ENCODE assay signal across 9 cellular contexts in the genomic region with DNA sequence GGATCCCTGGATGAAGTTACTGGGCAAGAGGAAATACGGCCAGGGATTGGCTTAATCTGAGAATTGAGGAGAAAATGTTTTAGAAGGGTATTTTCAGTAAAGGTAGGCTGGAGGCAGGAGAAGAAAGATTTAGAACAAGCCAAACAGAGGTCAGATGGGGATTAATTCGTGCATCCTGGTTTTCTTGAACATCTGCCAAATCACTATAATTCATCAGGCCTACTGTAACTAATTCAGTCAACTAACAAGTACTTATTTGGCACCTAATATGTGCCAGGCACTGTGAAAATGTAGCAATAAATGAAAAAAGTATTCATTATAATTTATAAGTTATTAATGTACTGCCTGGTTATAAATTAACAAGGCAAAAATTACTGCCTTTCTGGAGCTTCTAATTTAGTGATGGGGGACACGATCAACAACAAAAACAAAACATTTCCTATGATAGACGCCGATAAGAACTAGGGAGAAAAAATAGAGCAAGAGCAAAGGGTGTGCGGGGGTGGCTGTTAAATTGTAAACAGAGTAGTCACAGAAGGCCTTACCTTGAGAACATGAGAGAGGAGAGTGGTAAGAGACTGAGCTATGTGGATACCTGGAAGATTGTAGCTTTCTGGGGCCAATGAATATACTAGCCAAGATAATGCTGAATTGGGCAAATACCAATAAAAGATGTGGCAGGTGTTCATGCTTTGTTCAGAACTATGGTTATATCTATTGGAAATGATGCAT. TPM values are rescaled to one million over a fixed set of nuclear protein-coding genes. Genes with fewer than 3 reads are reported as not detected.
DNase-seq lines count a peak whose midpoint lies in the region; ATAC-seq, FAIRE-seq and TF ChIP-seq lines count a peak whose summit lies in the region.
"Had no signal": no experiment of that assay in that cellular context is flagged by ENCODE, and none has a peak within 500 bp of the region (broad histone marks: within the 10 kb centered on the region; RNA-seq: fewer than 3 reads in every experiment).

No MANE protein-coding gene starts in this region.

- no peak for FAIRE-seq in K562 (lab: Jason Lieb, UNC)

- H3K9me3 ChIP-seq in CD8-positive, alpha-beta T cell (ENCODE audit: low read length): no peaks in the 10 kb centered on the region
- H3K9me3 ChIP-seq in HEK293 (ENCODE audit: control insufficient read depth, insufficient read depth, low read depth, low read length): no peaks in the 10 kb centered on the region
- H3K9me3 ChIP-seq in K562 (replicated peaks; ENCODE audit: control insufficient read depth, insufficient read depth, low read depth, low read length): no peaks in the 10 kb centered on the region
- H3K9me3 ChIP-seq in mucosa of rectum (ENCODE audit: control insufficient read depth in 2 of 2, low read length in 2 of 2): no peaks in the 10 kb centered on the region
- H3K9me3 ChIP-seq: tibial nerve had no signal

- H3K27me3 Mint-ChIP-seq in CD8-positive, alpha-beta T cell (ENCODE audit: low read depth): no peaks in the 10 kb centered on the region

- no peaks in the 10 kb centered on the region for H4K20me1 ChIP-seq in K562 (replicated peaks; ENCODE audit: control insufficient read depth, insufficient read depth, low read length)

- no peaks in the 10 kb centered on the region for H3K36me3 ChIP-seq in CD8-positive, alpha-beta T cell (ENCODE audit: insufficient read depth, low read length)
- H3K36me3 ChIP-seq in HEK293 (ENCODE audit: control insufficient read depth in 2 of 2, insufficient read depth in 1 of 2, low read length in 2 of 2): no peaks in the 10 kb centered on the region; a peak in 1 of 3 replicates
- H3K36me3 ChIP-seq in K562 (ENCODE audit: control insufficient read depth, insufficient read depth, low read length): no peaks in the 10 kb centered on the region
- no peaks in the 10 kb centered on the region for H3K36me3 ChIP-seq in mucosa of rectum (ENCODE audit: control insufficient read depth in 2 of 2, insufficient read depth in 2 of 2, low read length in 2 of 2)

- no peak for TF ChIP-seq POLR2A in K562 (conservative IDR thresholded peaks at IDR 0.05)

- in situ Hi-C loops in K562 (cut with MboI): no loop called here

- no peak overlapping the region for H2AFZ ChIP-seq in K562 (ENCODE audit: low read depth, low read length)

- CTCF ChIA-PET in CD8-positive, alpha-beta T cell (lab: Charles Lee): interaction anchor here (0.6 to 1.6 kb wide), 4 partner anchors 9 to 46 kb away, joined by 3 to 4 read pairs (median 4); no protein-coding TSS in a partner anchor
- CTCF ChIA-PET in HEK293 (lab: Yijun Ruan, JAX) (interaction anchor here (0.6 kb wide), 1 partner anchor 461 kb away, joined by 3 read pairs; no protein-coding TSS in a partner anchor), K562 (lab: Yijun Ruan, JAX; ENCODE audit: low intra/inter-chr PET ratio) (no interaction called here)

- H3K27me3 ChIP-seq in CD8-positive, alpha-beta T cell (ENCODE audit: insufficient read depth, low read length): no peaks in the 10 kb centered on the region
- H3K27me3 ChIP-seq in K562 (ENCODE audit: control insufficient read depth in 2 of 2, insufficient read depth in 2 of 2, low read length in 2 of 2) (no peaks in the 10 kb centered on the region), mucosa of rectum (ENCODE audit: control insufficient read depth in 2 of 2, insufficient read depth in 2 of 2, low read length in 2 of 2) (no peaks in the 10 kb centered on the region)
- H3K27me3 ChIP-seq: tibial nerve had no signal

- H3K9me3 Mint-ChIP-seq in CD8-positive, alpha-beta T cell: no peaks in the 10 kb centered on the region

- no peak for TF ChIP-seq RAD21 in K562 (CRISPR knock-in tag; conservative IDR thresholded peaks at IDR 0.05 in 1 of 2, IDR thresholded peaks at IDR 0.05 in 1 of 2)

- ATAC-seq in CD8-positive, alpha-beta T cell: no peak
- ATAC-seq in K562: no peak

- peaks cover 3% of the 10 kb centered on the region for H3K9me1 ChIP-seq in K562 (ENCODE audit: control insufficient read depth, insufficient read depth, low read length)

- H3K27ac Mint-ChIP-seq in CD8-positive, alpha-beta T cell: peak overlapping the region; percentile 90

- no peak overlapping the region for H3K4me3 ChIP-seq in CD8-positive, alpha-beta T cell (ENCODE audit: low read depth, low read length)
- no peak overlapping the region for H3K4me3 ChIP-seq in HEK293 (ENCODE audit: low read depth, low read length)
- no peak overlapping the region for H3K4me3 ChIP-seq in K562
- H3K4me3 ChIP-seq in mucosa of rectum (ENCODE audit: low read length in 2 of 2): no peak overlapping the region
- H3K4me3 ChIP-seq: tibial nerve had no signal

- POLR2A ChIA-PET in CD8-positive, alpha-beta T cell (lab: Charles Lee): no interaction called here
- POLR2A ChIA-PET in HEK293 (lab: Yijun Ruan, JAX) (no interaction called here), K562 (lab: Yijun Ruan, JAX) (interaction anchor here (1.3 kb wide), 1 partner anchor 12 kb away, joined by 3 read pairs; no protein-coding TSS in a partner anchor)

- no peaks in the 10 kb centered on the region for H3K79me2 ChIP-seq in K562 (ENCODE audit: control insufficient read depth, insufficient read depth, low read length)

- H3K4me3 Mint-ChIP-seq in CD8-positive, alpha-beta T cell: peak overlapping the region; percentile 12

- H3K4me2 ChIP-seq in K562 (ENCODE audit: insufficient read depth, low read length): no peak overlapping the region

- BruUV-seq in K562 (replicated peaks; lab: Mats Ljungman, UMichigan): no TSS peak

- 66% methylated on average over 6 of the region's 6 CpGs for WGBS in K562 (ENCODE audit: insufficient coverage, low coverage, missing lambda C conversion rate)

- no peak for TF ChIP-seq CTCF in CD8-positive, alpha-beta T cell (IDR thresholded peaks at IDR 0.05)
- TF ChIP-seq CTCF in HEK293 (tag by site-specific recombination; IDR thresholded peaks at IDR 0.05) (no peak), K562 (IDR thresholded peaks at IDR 0.05 in 2 of 3, conservative IDR thresholded peaks at IDR 0.05 in 1 of 3; ENCODE audit: insufficient read depth in 2 of 3, low read depth in 1 of 3, low read length in 3 of 3) (no peak)

- peaks cover 18% of the 10 kb centered on the region for H3K4me1 ChIP-seq in CD8-positive, alpha-beta T cell (ENCODE audit: insufficient read depth, low read length)
- peaks cover 14% of the 10 kb centered on the region for H3K4me1 ChIP-seq in HEK293 (ENCODE audit: control insufficient read depth, insufficient read depth, low read length)
- peaks cover 2 to 5% of the 10 kb centered on the region in 2 experiments; a peak in 3 of 5 replicates for H3K4me1 ChIP-seq in K562 (replicated peaks in 1 of 2; ENCODE audit: control insufficient read depth in 2 of 2, insufficient read depth in 2 of 2, low read length in 2 of 2)
- H3K4me1 ChIP-seq in mucosa of rectum (ENCODE audit: control insufficient read depth in 2 of 2, insufficient read depth in 2 of 2, low read length in 2 of 2): peaks cover 25 to 47% of the 10 kb centered on the region in 2 donors

- H3K36me3 Mint-ChIP-seq in CD8-positive, alpha-beta T cell: peaks cover 3% of the 10 kb centered on the region

- intact Hi-C loops in CD8-positive, alpha-beta T cell (cut with DNase I, micrococcal nuclease): loop anchor here in 1 of 2 experiments (2.0 to 5.0 kb wide), 2 partner anchors 14 to 34 kb away; a partner anchor contains a TSS
- intact Hi-C loops in K562 (cut with micrococcal nuclease): no loop called here

- no peak for DNase-seq in CD8-positive, alpha-beta T cell
- DNase-seq in K562 (ENCODE audit: extremely low read depth in 1 of 4, low spot score in 3 of 4) (no peak), DMS79 (lab: John Stamatoyannopoulos, UW) (no peak), activated gamma-delta T cell treated with Interleukin-2 at 50 U/mL for 16 hours (no peak), putamen (ENCODE audit: low spot score) (no peak), NCI-H2107 treated with DMSO at 0.1 percent for 48 hours (lab: John Stamatoyannopoulos, UW; ENCODE audit: unreplicated experiment) (no peak)

- peaks cover 49% of the 10 kb centered on the region for H3K4me1 Mint-ChIP-seq in CD8-positive, alpha-beta T cell (ENCODE audit: low read depth)

- H3K9ac ChIP-seq in K562 (ENCODE audit: insufficient read depth in 1 of 2, low read depth in 2 of 2, low read length in 2 of 2) (no peak overlapping the region; a peak in 1 of 4 replicates), mucosa of rectum (ENCODE audit: low read depth in 1 of 2, low read length in 2 of 2) (no peak overlapping the region)

- no peak for TF ChIP-seq EP300 in K562 (IDR thresholded peaks at IDR 0.05; ENCODE audit: low read length)

- H3K27ac ChIP-seq in CD8-positive, alpha-beta T cell (ENCODE audit: low read depth, low read length): no peak overlapping the region
- H3K27ac ChIP-seq in HEK293 (ENCODE audit: extremely low read depth, low read depth, low read length) (no peak overlapping the region), K562 (ENCODE audit: extremely low read depth, low read depth, low read length) (no peak overlapping the region), mucosa of rectum (ENCODE audit: low read depth in 2 of 2, low read length in 2 of 2) (peak overlapping the region; percentile 46 to 62)
- H3K27ac ChIP-seq: tibial nerve had no signal

TF ChIP-seq in K562, 482 proteins besides CTCF, POLR2A, EP300 and RAD21 (continues in another document):
- TF ChIP-seq NFYB (IDR thresholded peaks at IDR 0.05; ENCODE audit: extremely low read depth, insufficient read length): no peak
- no peak for TF ChIP-seq ZNF146 (CRISPR knock-in tag; IDR thresholded peaks at IDR 0.05; ENCODE audit: unreplicated experiment)

RNA-seq across cellular contexts. Expression of a gene that starts 34.1 kb away (rescaled TPM):
- 10 to 100 TPM; 27.9 to 34.1 TPM for total RNA-seq in CD8-positive, alpha-beta T cell
- total RNA-seq in K562 (2011; cell fraction: chromatin; rRNA removed; ENCODE audit: low replicate concordance): 11.4 and 26.0 TPM in 2 replicates
- total RNA-seq in K562 (2011; cell fraction: nucleolus; rRNA removed): 5.7 and 5.8 TPM in 2 replicates
- total RNA-seq in K562 (2011; cell fraction: nucleoplasm; rRNA removed): 7.7 and 9.8 TPM in 2 replicates
- total RNA-seq in K562 (2014; rRNA removed) (4.7 and 5.6 TPM in 2 replicates), K562 (2014; rRNA removed; fragmentation: Illumina TruSeq; extraction: Trizol) (5.7 and 7.1 TPM in 2 replicates), K562 (2015; rRNA removed; fragmentation: Illumina TruSeq; extraction: Trizol) (6.2 and 6.4 TPM in 2 replicates), K562 (2021) (9.2 and 10.1 TPM in 2 replicates)
- polyA plus RNA-seq in K562 (2011; rRNA removed) (10.0 and 12.3 TPM in 2 replicates), K562 (2014; fragmentation: Illumina TruSeq; extraction: Trizol) (7.0 and 8.0 TPM in 2 replicates), K562 (2014; fragmentation: Nextera tagmentation; extraction: Ambion mirVana) (1 to 10 TPM in 1 of 2 experiments, under 1 TPM in 1; 0.70 to 1.1 TPM), K562 (2014; rRNA removed) (5.1 and 5.8 TPM in 2 replicates)
- 6.5 and 7.6 TPM in 2 replicates for polyA plus RNA-seq in K562 (2011; cell fraction: cytosol; rRNA removed)
- 4.4 and 7.8 TPM in 2 replicates for polyA plus RNA-seq in K562 (2011; cell fraction: nucleus; rRNA removed)
- polyA plus RNA-seq in K562 (2012): 4.5 and 5.1 TPM in 2 replicates
- polyA minus RNA-seq in K562 (2011; rRNA and poly(A)+ RNA removed): 18.1 and 24.1 TPM in 2 replicates
- 9.5 and 10.6 TPM in 2 replicates for polyA minus RNA-seq in K562 (2011; cell fraction: cytosol; rRNA and poly(A)+ RNA removed)
- 3.1 and 7.0 TPM in 2 replicates for polyA minus RNA-seq in K562 (2011; cell fraction: nucleus; rRNA and poly(A)+ RNA removed)

Comparison
In these comparisons a context has a peak if more than half of its experiments do, and no peak if none do; other contexts are left out.
1. H3K27ac ChIP-seq: peak in mucosa of rectum (2 of 2); none in CD8-positive, alpha-beta T cell (single experiment), HEK293 (single experiment) and K562 (single experiment).